Comparison of ENCODE assay signal across 12 cellular contexts in genomic region chr9:110969971-110970381, GRCh38.
DNase-seq lines count a peak whose midpoint lies in the region; ATAC-seq and TF ChIP-seq lines count a peak whose summit lies in the region.
"Had no signal": no experiment of that assay in that cellular context is flagged by ENCODE, and none has a peak within 500 bp of the region (broad histone marks: within the 10 kb centered on the region; RNA-seq: fewer than 3 reads in every experiment).

No MANE protein-coding gene starts in this region.

- no peaks in the 10 kb centered on the region for H3K27me3 ChIP-seq in breast epithelium
- no peaks in the 10 kb centered on the region for H3K27me3 ChIP-seq in gastrocnemius medialis

- in situ Hi-C loops in gastrocnemius medialis (cut with MboI; ENCODE audit: low sequenced_read_pairs in 4 of 4): loop anchor here in 1 of 4 donors (10.0 kb wide), 1 partner anchor 65 kb away; no protein-coding TSS in a partner anchor

- H3K4me3 Mint-ChIP-seq in MCF 10A (ENCODE audit: unreplicated experiment) (no peak overlapping the region), type B pancreatic cell (no peak overlapping the region)

- H3K9ac ChIP-seq in SK-N-MC (ENCODE audit: insufficient read length): no peak overlapping the region

- H3K36me3 Mint-ChIP-seq in MCF 10A (ENCODE audit: insufficient read depth, unreplicated experiment): no peaks in the 10 kb centered on the region
- H3K36me3 Mint-ChIP-seq in type B pancreatic cell: peaks cover 29% of the 10 kb centered on the region

- H3K4me1 ChIP-seq in breast epithelium (no peaks in the 10 kb centered on the region), gastrocnemius medialis (no peaks in the 10 kb centered on the region)

- ATAC-seq in gastrocnemius medialis: no peak
- ATAC-seq: K562 had no signal

- H3K27me3 Mint-ChIP-seq in MCF 10A (ENCODE audit: insufficient read depth, unreplicated experiment) (no peaks in the 10 kb centered on the region), type B pancreatic cell (no peaks in the 10 kb centered on the region)

- BruUV-seq in MCF 10A (replicated peaks; lab: Mats Ljungman, UMichigan): no TSS peak

- H3K27ac ChIP-seq in breast epithelium: no peak overlapping the region
- peak overlapping the region; percentile 85 for H3K27ac ChIP-seq in SK-N-MC
- H3K27ac ChIP-seq in gastrocnemius medialis: no peak overlapping the region

- DNase-seq in MCF 10A (ENCODE audit: unreplicated experiment) (peak; percentile 32), breast epithelium (ENCODE audit: low spot score in 2 of 2) (no peak), SK-N-MC (ENCODE audit: low read depth, low spot score) (no peak), fibroblast of the aortic adventitia (ENCODE audit: low read depth) (peak; percentile 76), type B pancreatic cell (ENCODE audit: extremely low spot score, unreplicated experiment) (no peak), gastrocnemius medialis (no peak), DMS 273 (lab: John Stamatoyannopoulos, UW; ENCODE audit: unreplicated experiment) (no peak)
- DNase-seq in stimulated activated CD4-positive, alpha-beta T cell treated with anti-CD3 and anti-CD28 coated beads, Interleukin-4, amount 100 ng/mL, for 1 hour: no peak
- DNase-seq: activated CD4-positive, alpha-beta T cell treated with anti-CD3 and anti-CD28 coated beads for 1 hour; NCI-H2227 treated with DMSO at 0.1 percent for 48 hours; posterior cingulate gyrus had no signal

- POLR2A ChIA-PET in MCF 10A (lab: Yijun Ruan, JAX): no interaction called here

- H3K4me3 ChIP-seq in breast epithelium: no peak overlapping the region
- H3K4me3 ChIP-seq in SK-N-MC: peak overlapping the region; percentile 18; the same call in 1 of the 2 replicates
- H3K4me3 ChIP-seq in fibroblast of the aortic adventitia (ENCODE audit: low read depth, low read length): no peak overlapping the region
- no peak overlapping the region for H3K4me3 ChIP-seq in gastrocnemius medialis
- H3K4me3 ChIP-seq: K562 had no signal

- no peak for TF ChIP-seq POLR2A in breast epithelium (IDR thresholded peaks at IDR 0.05)
- TF ChIP-seq POLR2A in gastrocnemius medialis (IDR thresholded peaks at IDR 0.05): no peak

- H3K36me3 ChIP-seq in breast epithelium: no peaks in the 10 kb centered on the region
- H3K36me3 ChIP-seq in SK-N-MC (ENCODE audit: insufficient read depth, low read length): peaks cover 43% of the 10 kb centered on the region
- H3K36me3 ChIP-seq in gastrocnemius medialis: no peaks in the 10 kb centered on the region

- H3K27ac Mint-ChIP-seq in MCF 10A (ENCODE audit: low read depth, unreplicated experiment): peak overlapping the region; percentile 67
- H3K27ac Mint-ChIP-seq in type B pancreatic cell: peak overlapping the region; percentile 71

- intact Hi-C loops in MCF 10A (cut with micrococcal nuclease): no loop called here
- intact Hi-C loops in breast epithelium (cut with DNase I; ENCODE audit: low total_unique reads): no loop called here
- intact Hi-C loops in gastrocnemius medialis (cut with DNase I; ENCODE audit: low total_unique reads): no loop called here

- TF ChIP-seq CTCF in MCF 10A (IDR thresholded peaks at IDR 0.05; ENCODE audit: unreplicated experiment) (no peak), breast epithelium (IDR thresholded peaks at IDR 0.05) (no peak), fibroblast of the aortic adventitia (IDR thresholded peaks at IDR 0.05; ENCODE audit: insufficient read depth, low read length) (no peak), type B pancreatic cell (conservative IDR thresholded peaks at IDR 0.05) (no peak), gastrocnemius medialis (IDR thresholded peaks at IDR 0.05 in 4 of 5, conservative IDR thresholded peaks at IDR 0.05 in 1 of 5) (no peak)

- H3K9me3 ChIP-seq in breast epithelium (no peaks in the 10 kb centered on the region), SK-N-MC (ENCODE audit: low read depth, low read length) (no peaks in the 10 kb centered on the region), gastrocnemius medialis (no peaks in the 10 kb centered on the region)

- H3K9me3 Mint-ChIP-seq in MCF 10A (ENCODE audit: unreplicated experiment): no peaks in the 10 kb centered on the region
- H3K9me3 Mint-ChIP-seq in type B pancreatic cell: peaks cover 5% of the 10 kb centered on the region

- peaks cover 7% of the 10 kb centered on the region for H3K4me1 Mint-ChIP-seq in MCF 10A (ENCODE audit: insufficient read depth, unreplicated experiment)
- peaks cover 14% of the 10 kb centered on the region for H3K4me1 Mint-ChIP-seq in type B pancreatic cell (ENCODE audit: unreplicated experiment)

- CTCF ChIA-PET in MCF 10A (lab: Yijun Ruan, JAX): no interaction called here

Comparison
In these comparisons a context has a peak if more than half of its experiments do, and no peak if none do; other contexts are left out.
1. DNase-seq: peak in MCF 10A (single experiment) and fibroblast of the aortic adventitia (single experiment); none in breast epithelium (0 of 2), SK-N-MC (single experiment), type B pancreatic cell (single experiment), gastrocnemius medialis (0 of 2), stimulated activated CD4-positive, alpha-beta T cell treated with anti-CD3 and anti-CD28 coated beads, Interleukin-4, amount 100 ng/mL, for 1 hour (single experiment) and DMS 273 (single experiment).